ENCODE assay signal across 17 cellular contexts in genomic region chr18:73973972-73974371, GRCh38.
DNase-seq lines count a peak whose midpoint lies in the region; ATAC-seq, FAIRE-seq and TF ChIP-seq lines count a peak whose summit lies in the region.
"Had no signal": no experiment of that assay in that cellular context is flagged by ENCODE, and none has a peak within 500 bp of the region (broad histone marks: within the 10 kb centered on the region; RNA-seq: fewer than 3 reads in every experiment).

No MANE protein-coding gene starts in this region.

- H4K20me1 ChIP-seq in BLaER1 = no peaks in the 10 kb centered on the region

- DNase-seq in D721Med (ENCODE audit: insufficient read length, low spot score) (no peak), MV-4-11 (lab: John Stamatoyannopoulos, UW) (peak; percentile 62), mesenchymal stem cell (no peak), T-cell (no peak), NCI-H446 treated with DMSO at 0.1 percent for 48 hours (lab: John Stamatoyannopoulos, UW) (no peak)
- DNase-seq: CD8-positive, alpha-beta T cell; COR-L47; DND-41; GDM1 had no signal

- H4K91ac ChIP-seq in mesenchymal stem cell (ENCODE audit: low read length) = peak overlapping the region; percentile 37

- no peak overlapping the region for H3K4ac ChIP-seq in mesenchymal stem cell (ENCODE audit: low read depth in 1 of 2, low read length in 2 of 2)

- no peak overlapping the region for H3K4me3 ChIP-seq in BLaER1
- H3K4me3 ChIP-seq in mesenchymal stem cell (ENCODE audit: insufficient read depth in 1 of 2, low read depth in 1 of 2, low read length in 2 of 2) = no peak overlapping the region
- H3K4me3 ChIP-seq: HAP-1 had no signal

- H2BK5ac ChIP-seq in mesenchymal stem cell (ENCODE audit: low read depth, low read length, poor library complexity, severe bottlenecking) = no peak overlapping the region

- no peak overlapping the region for H2AK5ac ChIP-seq in mesenchymal stem cell (ENCODE audit: low read length, severe bottlenecking)

- H4K8ac ChIP-seq in mesenchymal stem cell (ENCODE audit: low read length) = no peak overlapping the region

- POLR2A ChIA-PET in T-cell (lab: Charles Lee) = no interaction called here

- no peak for TF ChIP-seq CTCF in D721Med (IDR thresholded peaks at IDR 0.05; ENCODE audit: insufficient read depth, missing control alignments)

- H2BK15ac ChIP-seq in mesenchymal stem cell (ENCODE audit: low read depth, poor library complexity, severe bottlenecking) = no peak overlapping the region

- H3K23ac ChIP-seq in mesenchymal stem cell (ENCODE audit: low read length in 2 of 2) = no peak overlapping the region

- H3K27me3 ChIP-seq in BLaER1 (no peaks in the 10 kb centered on the region), mesenchymal stem cell (ENCODE audit: control insufficient read depth in 1 of 2, insufficient read depth in 1 of 2, low read length in 2 of 2) (peaks cover 0 to 4% of the 10 kb centered on the region in 2 experiments)

- H3K4me2 ChIP-seq in BLaER1 (peak overlapping the region; percentile 41), mesenchymal stem cell (ENCODE audit: low read length, poor library complexity, severe bottlenecking) (no peak overlapping the region)

- no peaks in the 10 kb centered on the region for H3K9me3 Mint-ChIP-seq in T-cell
- H3K9me3 Mint-ChIP-seq: CD14-positive monocyte; CD8-positive, alpha-beta T cell had no signal

- H3K4me1 Mint-ChIP-seq in T-cell = peaks cover 0 to 5% (median 4%) of the 10 kb centered on the region in 3 donors
- H3K4me1 Mint-ChIP-seq: B cell had no signal

- peak overlapping the region in 1 of 2 experiments; percentile 51 for H2BK12ac ChIP-seq in mesenchymal stem cell (ENCODE audit: low read length in 2 of 2)

- no peak overlapping the region for H2BK120ac ChIP-seq in mesenchymal stem cell (ENCODE audit: low read depth, low read length)

- no peak overlapping the region for H2AFZ ChIP-seq in mesenchymal stem cell (ENCODE audit: low read depth, low read length)

- peaks cover 11 to 12% of the 10 kb centered on the region in 2 donors for H3K27me3 Mint-ChIP-seq in T-cell

- H3K9me3 ChIP-seq in BLaER1 = no peaks in the 10 kb centered on the region
- H3K9me3 ChIP-seq in mesenchymal stem cell (ENCODE audit: control insufficient read depth, low read length) = no peaks in the 10 kb centered on the region
- H3K9me3 ChIP-seq: HAP-1 had no signal

- H3K27ac ChIP-seq in BLaER1 (no peak overlapping the region), mesenchymal stem cell (ENCODE audit: low read length, poor library complexity, severe bottlenecking) (no peak overlapping the region)

- CTCF ChIA-PET in T-cell (lab: Charles Lee) = no interaction called here

- no peak overlapping the region for H3K9ac ChIP-seq in BLaER1
- H3K9ac ChIP-seq in mesenchymal stem cell (ENCODE audit: low read length) = no peak overlapping the region

- H3K4me3 Mint-ChIP-seq in T-cell = no peak overlapping the region
- H3K4me3 Mint-ChIP-seq: B cell; CD14-positive monocyte; CD8-positive, alpha-beta T cell had no signal

- no peak overlapping the region for H3K27ac Mint-ChIP-seq in T-cell
- H3K27ac Mint-ChIP-seq: B cell; CD14-positive monocyte; CD8-positive, alpha-beta T cell had no signal

- H3K18ac ChIP-seq in mesenchymal stem cell (ENCODE audit: low read depth in 1 of 2, low read length in 2 of 2) = peak overlapping the region; percentile 9 to 69

- H3K36me3 Mint-ChIP-seq in T-cell = no peaks in the 10 kb centered on the region
- H3K36me3 Mint-ChIP-seq: CD14-positive monocyte; CD8-positive, alpha-beta T cell had no signal

- no peaks in the 10 kb centered on the region for H3K79me1 ChIP-seq in mesenchymal stem cell (replicated peaks; ENCODE audit: low read length, poor library complexity, severe bottlenecking)

- H3K36me3 ChIP-seq in BLaER1 (no peaks in the 10 kb centered on the region), mesenchymal stem cell (ENCODE audit: control insufficient read depth in 1 of 2, insufficient read depth in 2 of 2, low read depth in 1 of 2, low read length in 2 of 2) (no peaks in the 10 kb centered on the region)
- H3K36me3 ChIP-seq: HAP-1 had no signal

- peak; percentile 86 for FAIRE-seq in D721Med (lab: Jason Lieb, UNC)
- FAIRE-seq: A204.1, GM12892, H1 had no signal

- H3K14ac ChIP-seq in mesenchymal stem cell (ENCODE audit: low read length in 2 of 2) = no peak overlapping the region

- ATAC-seq in T-cell (replicated peaks in 1 of 4) (no peak), HG03039 (IDR thresholded peaks at IDR 0.05; ENCODE audit: unreplicated experiment) (no peak)
- ATAC-seq: CD8-positive, alpha-beta T cell had no signal

- peaks cover 29% of the 10 kb centered on the region for H3K4me1 ChIP-seq in BLaER1
- H3K4me1 ChIP-seq in mesenchymal stem cell (ENCODE audit: control insufficient read depth, insufficient read depth, low read depth, low read length) = no peaks in the 10 kb centered on the region
- H3K4me1 ChIP-seq: HAP-1 had no signal

- WGBS in mesenchymal stem cell = 97% methylated on average over 4 of the region's 4 CpGs
